In genomic region chr12:12777056-12777455, GRCh38 we compare ENCODE assay signal across 1 cellular context.
TF ChIP-seq lines count a peak whose summit lies in the region.

No MANE protein-coding gene starts in this region.

TF ChIP-seq in HCT116, 20 proteins besides CTCF, POLR2A, EP300 and RAD21 (continued from another document):
- TF ChIP-seq ZBTB33 (IDR thresholded peaks at IDR 0.05; ENCODE audit: extremely low read depth, insufficient replicate concordance, low read length) (no peak), ZNF274 (IDR thresholded peaks at IDR 0.05; ENCODE audit: low read depth, low read length) (no peak), EGR1 (IDR thresholded peaks at IDR 0.05; ENCODE audit: low read depth) (no peak), SIN3A (IDR thresholded peaks at IDR 0.05; ENCODE audit: low read depth) (no peak), EZH2phosphoT487 (IDR thresholded peaks at IDR 0.05; ENCODE audit: borderline replicate concordance) (no peak), SP1 (IDR thresholded peaks at IDR 0.05; ENCODE audit: low read depth) (no peak)
TF ChIP-seq in HCT116: peak in this region for 0.
